Comparison of ENCODE assay signal across 1 cellular context in genomic region chr17:59783221-59784016, GRCh38.
TF ChIP-seq lines count a peak whose summit lies in the region.

No MANE protein-coding gene starts in this region.

TF ChIP-seq in HCT116, 20 proteins besides CTCF, POLR2A, EP300 and RAD21 (continued from another document):
- TF ChIP-seq ZBTB33 (IDR thresholded peaks at IDR 0.05; ENCODE audit: extremely low read depth, insufficient replicate concordance, low read length): no peak
- no peak for TF ChIP-seq ZNF274 (IDR thresholded peaks at IDR 0.05; ENCODE audit: low read depth, low read length)
- peak; percentile 11; the same call in 1 of the 2 replicates for TF ChIP-seq SRF (IDR thresholded peaks at IDR 0.05; ENCODE audit: low read depth)
- no peak for TF ChIP-seq SIN3A (IDR thresholded peaks at IDR 0.05; ENCODE audit: low read depth)
- no peak for TF ChIP-seq YY1 (IDR thresholded peaks at IDR 0.05; ENCODE audit: extremely low read depth, insufficient replicate concordance, low read depth, low read length)
